Comparison of ENCODE assay signal across 6 cellular contexts in genomic region chr2:27407798-27408491, GRCh38. TPM values are rescaled to one million over a fixed set of nuclear protein-coding genes. Genes with fewer than 3 reads are reported as not detected.
A peak's percentile ranks its signal among the peaks of the same experiment; 100 is the strongest.
DNase-seq lines count a peak whose midpoint lies in the region; ATAC-seq lines count a peak whose summit lies in the region.

No MANE protein-coding gene starts in this region.

- peaks cover 28% of the 10 kb centered on the region for H3K36me3 ChIP-seq in mesodermal cell (ENCODE audit: control insufficient read depth, insufficient read depth, low read length)

- no peaks in the 10 kb centered on the region for H3K9me3 ChIP-seq in mesodermal cell (ENCODE audit: control insufficient read depth, low read length)

- ATAC-seq in GM19463 (IDR thresholded peaks at IDR 0.05; ENCODE audit: unreplicated experiment), result no peak

- H3K27ac ChIP-seq in mesodermal cell (ENCODE audit: low read depth, low read length, severe bottlenecking), result no peak overlapping the region

- H3K4me3 ChIP-seq in mesodermal cell (ENCODE audit: extremely low read depth, insufficient read depth, low read length, poor library complexity, severe bottlenecking), result peak overlapping the region; percentile 87

- peaks cover 2% of the 10 kb centered on the region for H3K4me1 ChIP-seq in mesodermal cell (ENCODE audit: control insufficient read depth, insufficient read depth, low read length, poor library complexity, severe bottlenecking)

- DNase-seq in DMS153 (lab: John Stamatoyannopoulos, UW) (peak; percentile 21), NAMALWA (ENCODE audit: low spot score) (peak; percentile 66), amniotic stem cell (lab: John Stamatoyannopoulos, UW) (peak; percentile 9), RPMI8226 (no peak)

- WGBS in mesodermal cell (ENCODE audit: insufficient coverage in 2 of 2), 2 experiments, result 9 to 21% methylated on average over 6 to 7 of the region's 16 CpGs

RNA-seq across cellular contexts. Expression of gene PPM1G, which starts 1.4 kb away (rescaled TPM):
- polyA plus RNA-seq in mesodermal cell (2013, experiment 1 of 2), result 97.8 TPM
- polyA plus RNA-seq in mesodermal cell (2013, experiment 2 of 2), result 96.1 TPM

RNA-seq across cellular contexts. Expression of gene NRBP1, which starts 20.5 kb away (rescaled TPM):
- 121 TPM for polyA plus RNA-seq in mesodermal cell (2013, experiment 1 of 2)
- 107 TPM for polyA plus RNA-seq in mesodermal cell (2013, experiment 2 of 2)

RNA-seq across cellular contexts. Expression of gene ZNF513, which starts 27.4 kb away (rescaled TPM):
- 18.3 TPM for polyA plus RNA-seq in mesodermal cell (2013, experiment 1 of 2)
- polyA plus RNA-seq in mesodermal cell (2013, experiment 2 of 2), result 14.9 TPM

RNA-seq across cellular contexts. Expression of gene KRTCAP3, which starts 34.2 kb away (rescaled TPM):
- 1.9 TPM for polyA plus RNA-seq in mesodermal cell (2013, experiment 1 of 2)
- polyA plus RNA-seq in mesodermal cell (2013, experiment 2 of 2), result 2.4 TPM

RNA-seq across cellular contexts. Expression of gene SNX17, which starts 37.5 kb away (rescaled TPM):
- 84.5 TPM for polyA plus RNA-seq in mesodermal cell (2013, experiment 1 of 2)
- 76.3 TPM for polyA plus RNA-seq in mesodermal cell (2013, experiment 2 of 2)
